In the genomic region with DNA sequence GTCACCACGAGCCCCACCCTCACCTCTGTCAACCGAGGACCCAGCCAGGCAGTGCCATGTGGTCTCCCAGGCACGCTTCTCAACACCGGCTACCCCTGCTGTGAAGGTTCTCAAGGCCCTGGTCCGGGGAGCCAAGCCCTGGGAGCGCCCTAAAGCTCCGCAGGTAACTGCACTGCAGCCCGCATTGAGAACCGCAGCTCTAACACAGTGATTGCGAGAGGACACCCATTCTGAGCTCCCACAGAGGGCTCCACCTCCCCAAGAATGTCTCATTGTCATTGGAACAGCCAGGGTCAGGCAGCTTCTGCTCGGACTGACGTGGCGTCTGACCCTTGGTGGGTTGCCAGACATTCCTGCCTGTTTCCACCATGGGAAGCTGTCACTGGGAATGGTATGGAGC, we compare ENCODE assay signal across 13 cellular contexts.
"Had no signal": no experiment of that assay in that cellular context is flagged by ENCODE, and none has a peak within 500 bp of the region (broad histone marks: within the 10 kb centered on the region; RNA-seq: fewer than 3 reads in every experiment).

No MANE protein-coding gene starts in this region.

- ATAC-seq: body of pancreas, left colon, WTC11 had no signal

- H3K4me3 Mint-ChIP-seq: activated naive CD4-positive, alpha-beta T cell treated with anti-CD3 and anti-CD28 coated beads, Interleukin-2, amount 50 U/mL, for 24 hours; T-helper 1 cell treated with Interleukin-12 subunit alpha and Interleukin-12 subunit beta and Interleukin-4 antibody, amounts not matched to agents 30 μg/mL and 1 μg/mL, for 36 hours; WTC11 had no signal

- H3K4me1 Mint-ChIP-seq: activated naive CD4-positive, alpha-beta T cell treated with anti-CD3 and anti-CD28 coated beads, Interleukin-2, amount 50 U/mL, for 24 hours had no signal

- H3K27me3 Mint-ChIP-seq: activated naive CD4-positive, alpha-beta T cell treated with anti-CD3 and anti-CD28 coated beads, Interleukin-2, amount 50 U/mL, for 24 hours had no signal

- H3K36me3 Mint-ChIP-seq: activated naive CD4-positive, alpha-beta T cell treated with anti-CD3 and anti-CD28 coated beads, Interleukin-2, amount 50 U/mL, for 24 hours; WTC11 had no signal

- H3K27me3 ChIP-seq: body of pancreas, heart left ventricle, vagina had no signal

- DNase-seq: activated CD4-positive, alpha-beta T cell treated with anti-CD3 and anti-CD28 coated beads, Interleukin-2, amount 50 U/mL, for 1 hour; esophagus squamous epithelium; foreskin melanocyte; left colon; tibial artery had no signal

- H3K9me3 Mint-ChIP-seq: activated naive CD4-positive, alpha-beta T cell treated with anti-CD3 and anti-CD28 coated beads, Interleukin-2, amount 50 U/mL, for 24 hours; T-helper 1 cell treated with Interleukin-12 subunit alpha and Interleukin-12 subunit beta and Interleukin-4 antibody, amounts not matched to agents 30 μg/mL and 1 μg/mL, for 36 hours; WTC11 had no signal

- H3K27ac ChIP-seq: body of pancreas, esophagus squamous epithelium, heart left ventricle, skin epidermis, tibial artery, vagina had no signal

- H3K4me1 ChIP-seq: body of pancreas, tibial artery had no signal

- H3K36me3 ChIP-seq: vagina had no signal

- H3K4me3 ChIP-seq: body of pancreas, dorsolateral prefrontal cortex, esophagus squamous epithelium, heart left ventricle, skin epidermis, tibial artery, vagina had no signal

- H3K27ac Mint-ChIP-seq: activated naive CD4-positive, alpha-beta T cell treated with anti-CD3 and anti-CD28 coated beads, Interleukin-2, amount 50 U/mL, for 24 hours; T-helper 1 cell treated with Interleukin-12 subunit alpha and Interleukin-12 subunit beta and Interleukin-4 antibody, amounts not matched to agents 30 μg/mL and 1 μg/mL, for 36 hours; WTC11 had no signal
